Comparison of ENCODE assay signal across 25 cellular contexts in the genomic region with DNA sequence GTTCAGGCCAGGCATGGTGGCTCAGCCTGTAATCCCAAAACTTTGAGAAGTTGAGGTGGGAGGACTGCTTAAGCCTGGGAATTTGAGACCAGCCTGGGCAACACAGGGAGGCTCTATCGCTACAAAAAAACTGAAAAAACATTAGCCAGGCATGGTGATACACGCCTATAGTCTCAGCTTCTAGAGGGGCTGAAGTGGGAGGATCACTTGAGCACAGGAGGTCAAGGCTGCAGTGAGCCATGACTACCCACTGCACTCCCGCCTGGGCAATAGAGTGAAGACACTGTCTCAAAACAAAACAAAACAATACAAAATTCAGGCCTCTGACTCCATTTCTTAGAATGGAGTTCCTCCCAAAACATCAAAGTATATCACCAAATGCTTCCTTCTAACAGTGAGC.
"Had no signal": no experiment of that assay in that cellular context is flagged by ENCODE, and none has a peak within 500 bp of the region (broad histone marks: within the 10 kb centered on the region; RNA-seq: fewer than 3 reads in every experiment).

No MANE protein-coding gene starts in this region.

- ATAC-seq: activated CD4-positive, CD25-positive, alpha-beta regulatory T cell treated with anti-CD3 and anti-CD28 coated beads, Interleukin-2, amount 50 U/mL, for 24 hours; activated naive CD4-positive, alpha-beta T cell treated with anti-CD3 and anti-CD28 coated beads, Interleukin-2, amount 50 U/mL, for 72 hours; activated naive CD8-positive, alpha-beta T cell treated with anti-CD3 and anti-CD28 coated beads, Interleukin-2, amount 50 U/mL, for 24 hours; activated T-cell treated with anti-CD3 and anti-CD28 coated beads, Interleukin-2, amount 50 U/mL, for 4 hours had no signal

- H3K4me3 Mint-ChIP-seq: activated naive CD8-positive, alpha-beta T cell treated with anti-CD3 and anti-CD28 coated beads, Interleukin-2, amount 50 U/mL, for 24 hours; activated T-cell treated with anti-CD3 and anti-CD28 coated beads, Interleukin-2, amount 50 U/mL, for 4 hours; brain; central memory CD8-positive, alpha-beta T cell had no signal

- H3K4me3 ChIP-seq: Peyer's patch, SJCRH30 had no signal

- H3K4me1 ChIP-seq: Peyer's patch, SJCRH30 had no signal

- H3K9me2 ChIP-seq: SK-N-SH had no signal

- H3K9me3 ChIP-seq: Peyer's patch, SJCRH30, SK-N-SH had no signal

- H3K27ac Mint-ChIP-seq: activated naive CD4-positive, alpha-beta T cell treated with anti-CD3 and anti-CD28 coated beads, Interleukin-2, amount 50 U/mL, for 72 hours; activated naive CD8-positive, alpha-beta T cell treated with anti-CD3 and anti-CD28 coated beads, Interleukin-2, amount 50 U/mL, for 24 hours had no signal

- DNase-seq: activated CD4-positive, alpha-beta T cell treated with anti-CD3 and anti-CD28 coated beads for 48 hours; activated CD4-positive, alpha-beta T cell treated with anti-CD3 and anti-CD28 coated beads, Interleukin-2, amount 50 U/mL, for 48 hours; activated CD8-positive, alpha-beta memory T cell treated with anti-CD3 and anti-CD28 coated beads for 24 hours; activated naive CD8-positive, alpha-beta T cell treated with anti-CD3 and anti-CD28 coated beads, Interleukin-2, amount 50 U/mL, for 24 hours; activated T-cell treated with anti-CD3 and anti-CD28 coated beads, Interleukin-2, amount 50 U/mL, for 4 hours; amygdala; MM.1S; NCI-H1105; NCI-H1436; NCI-H1694 treated with DMSO at 0.1 percent for 48 hours; NCI-H2029 treated with DMSO at 0.1 percent for 48 hours; NCI-H446; NCI-H524; Peyer's patch; Right ventricle myocardium superior; SJCRH30; SK-N-SH; T-helper 1 cell had no signal

- H3K27me3 Mint-ChIP-seq: activated naive CD8-positive, alpha-beta T cell treated with anti-CD3 and anti-CD28 coated beads, Interleukin-2, amount 50 U/mL, for 24 hours; brain; central memory CD8-positive, alpha-beta T cell had no signal

- H3K27me3 ChIP-seq: Peyer's patch, SJCRH30 had no signal

- H3K27ac ChIP-seq: Peyer's patch, RWPE1, SJCRH30, VCaP had no signal

- H3K9ac ChIP-seq: SK-N-SH had no signal

- FAIRE-seq: astrocyte had no signal

- H3K4me2 ChIP-seq: SK-N-SH had no signal

- H3K9me3 Mint-ChIP-seq: activated naive CD4-positive, alpha-beta T cell treated with anti-CD3 and anti-CD28 coated beads, Interleukin-2, amount 50 U/mL, for 72 hours; activated naive CD8-positive, alpha-beta T cell treated with anti-CD3 and anti-CD28 coated beads, Interleukin-2, amount 50 U/mL, for 24 hours; activated T-cell treated with anti-CD3 and anti-CD28 coated beads, Interleukin-2, amount 50 U/mL, for 4 hours; brain; central memory CD8-positive, alpha-beta T cell had no signal
